Comparison of ENCODE assay signal across 2 cellular contexts in the genomic region with DNA sequence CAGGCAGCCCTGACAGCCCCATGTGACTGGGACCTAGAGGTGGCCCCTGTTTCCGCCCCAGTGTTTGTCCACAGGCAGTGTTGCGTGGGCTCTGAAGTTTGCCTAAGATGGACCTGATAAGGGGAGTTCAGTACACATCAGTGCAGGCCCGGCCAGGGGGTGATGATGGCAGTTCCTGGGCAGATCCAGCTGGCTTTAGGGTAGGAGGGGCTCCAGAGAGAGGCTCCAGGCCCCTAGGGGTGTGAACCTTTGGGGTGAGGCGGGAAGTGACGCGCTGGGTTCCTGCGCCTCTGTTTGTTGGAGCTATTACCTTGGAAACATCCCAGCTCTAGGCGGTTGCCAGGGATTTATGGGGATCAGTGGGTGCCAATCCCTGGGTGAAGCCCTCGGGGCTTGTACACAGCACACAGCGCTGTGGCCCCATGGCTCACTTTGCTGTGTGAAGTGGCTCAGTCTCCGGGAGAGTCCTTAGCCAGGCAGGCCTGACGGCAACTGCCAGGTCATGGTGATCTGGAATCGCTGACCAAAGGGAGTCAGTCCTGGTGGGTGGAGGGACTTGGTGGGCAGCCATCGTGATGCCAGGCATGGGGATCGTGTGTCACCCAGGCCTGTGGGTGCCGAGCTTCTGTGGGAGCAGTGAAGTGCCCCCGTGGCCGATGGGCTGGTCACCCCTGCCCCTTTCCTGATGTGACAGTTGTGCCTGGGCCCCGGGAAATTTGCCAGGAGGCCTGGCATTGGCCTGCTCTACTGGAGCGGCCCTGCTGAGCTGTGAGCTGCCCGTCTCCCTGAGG.
A peak's percentile ranks its signal among the peaks of the same experiment; 100 is the strongest.
TF ChIP-seq lines count a peak whose summit lies in the region.

No MANE protein-coding gene starts in this region.

TF ChIP-seq in K562, 482 proteins besides CTCF, POLR2A, EP300 and RAD21 (continued from another document):
- TF ChIP-seq, protein P1, sequence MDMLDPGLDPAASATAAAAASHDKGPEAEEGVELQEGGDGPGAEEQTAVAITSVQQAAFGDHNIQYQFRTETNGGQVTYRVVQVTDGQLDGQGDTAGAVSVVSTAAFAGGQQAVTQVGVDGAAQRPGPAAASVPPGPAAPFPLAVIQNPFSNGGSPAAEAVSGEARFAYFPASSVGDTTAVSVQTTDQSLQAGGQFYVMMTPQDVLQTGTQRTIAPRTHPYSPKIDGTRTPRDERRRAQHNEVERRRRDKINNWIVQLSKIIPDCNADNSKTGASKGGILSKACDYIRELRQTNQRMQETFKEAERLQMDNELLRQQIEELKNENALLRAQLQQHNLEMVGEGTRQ (CRISPR knock-in tag; IDR thresholded peaks at IDR 0.05): peak; percentile 44
- no peak for TF ChIP-seq MTA3 (IDR thresholded peaks at IDR 0.05; ENCODE audit: borderline replicate concordance)
- TF ChIP-seq, protein P2, sequence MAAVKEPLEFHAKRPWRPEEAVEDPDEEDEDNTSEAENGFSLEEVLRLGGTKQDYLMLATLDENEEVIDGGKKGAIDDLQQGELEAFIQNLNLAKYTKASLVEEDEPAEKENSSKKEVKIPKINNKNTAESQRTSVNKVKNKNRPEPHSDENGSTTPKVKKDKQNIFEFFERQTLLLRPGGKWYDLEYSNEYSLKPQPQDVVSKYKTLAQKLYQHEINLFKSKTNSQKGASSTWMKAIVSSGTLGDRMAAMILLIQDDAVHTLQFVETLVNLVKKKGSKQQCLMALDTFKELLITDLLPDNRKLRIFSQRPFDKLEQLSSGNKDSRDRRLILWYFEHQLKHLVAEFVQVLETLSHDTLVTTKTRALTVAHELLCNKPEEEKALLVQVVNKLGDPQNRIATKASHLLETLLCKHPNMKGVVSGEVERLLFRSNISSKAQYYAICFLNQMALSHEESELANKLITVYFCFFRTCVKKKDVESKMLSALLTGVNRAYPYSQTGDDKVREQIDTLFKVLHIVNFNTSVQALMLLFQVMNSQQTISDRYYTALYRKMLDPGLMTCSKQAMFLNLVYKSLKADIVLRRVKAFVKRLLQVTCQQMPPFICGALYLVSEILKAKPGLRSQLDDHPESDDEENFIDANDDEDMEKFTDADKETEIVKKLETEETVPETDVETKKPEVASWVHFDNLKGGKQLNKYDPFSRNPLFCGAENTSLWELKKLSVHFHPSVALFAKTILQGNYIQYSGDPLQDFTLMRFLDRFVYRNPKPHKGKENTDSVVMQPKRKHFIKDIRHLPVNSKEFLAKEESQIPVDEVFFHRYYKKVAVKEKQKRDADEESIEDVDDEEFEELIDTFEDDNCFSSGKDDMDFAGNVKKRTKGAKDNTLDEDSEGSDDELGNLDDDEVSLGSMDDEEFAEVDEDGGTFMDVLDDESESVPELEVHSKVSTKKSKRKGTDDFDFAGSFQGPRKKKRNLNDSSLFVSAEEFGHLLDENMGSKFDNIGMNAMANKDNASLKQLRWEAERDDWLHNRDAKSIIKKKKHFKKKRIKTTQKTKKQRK (IDR thresholded peaks at IDR 0.05; ENCODE audit: borderline replicate concordance, low read depth, low read length): no peak
- TF ChIP-seq CCNT2 (IDR thresholded peaks at IDR 0.05; ENCODE audit: borderline replicate concordance, extremely low read depth, insufficient read length, low read depth, low read length): no peak
- TF ChIP-seq XRCC4 (IDR thresholded peaks at IDR 0.05; ENCODE audit: extremely low read depth, insufficient read depth, insufficient read length): no peak
- TF ChIP-seq RBM15 (IDR thresholded peaks at IDR 0.05; ENCODE audit: insufficient read depth, low read length): no peak
- no peak for TF ChIP-seq PTTG1 (tag; IDR thresholded peaks at IDR 0.05; ENCODE audit: low read depth)
- TF ChIP-seq RAD51 (IDR thresholded peaks at IDR 0.05; ENCODE audit: borderline replicate concordance, low read depth): no peak
- TF ChIP-seq ZNF589 (CRISPR knock-in tag; IDR thresholded peaks at IDR 0.05; ENCODE audit: low read depth): no peak
- TF ChIP-seq CREB1 (IDR thresholded peaks at IDR 0.05): no peak
- TF ChIP-seq CREB1 (CRISPR knock-in tag; IDR thresholded peaks at IDR 0.05): no peak
- TF ChIP-seq PHF8 (IDR thresholded peaks at IDR 0.05; ENCODE audit: borderline replicate concordance, low read length): no peak
- no peak for TF ChIP-seq ARNT (IDR thresholded peaks at IDR 0.05)
- TF ChIP-seq NONO (IDR thresholded peaks at IDR 0.05; ENCODE audit: low read depth in 2 of 2, low read length in 1 of 2): no peak
- no peak for TF ChIP-seq ADNP (tag; IDR thresholded peaks at IDR 0.05)
- no peak for TF ChIP-seq ZNF75A (CRISPR knock-in tag; IDR thresholded peaks at IDR 0.05)
- TF ChIP-seq HDAC1 (IDR thresholded peaks at IDR 0.05): no peak
- no peak for TF ChIP-seq ZNF76 (CRISPR knock-in tag; IDR thresholded peaks at IDR 0.05; ENCODE audit: borderline replicate concordance)
- no peak for TF ChIP-seq CBX3 (IDR thresholded peaks at IDR 0.05; ENCODE audit: borderline replicate concordance in 1 of 2, low read length in 2 of 2)
- TF ChIP-seq NRF1 (conservative IDR thresholded peaks at IDR 0.05 in 1 of 2, IDR thresholded peaks at IDR 0.05 in 1 of 2): no peak; a peak in 1 of 4 replicates
- TF ChIP-seq FOXA3 (CRISPR knock-in tag; conservative IDR thresholded peaks at IDR 0.05 in 1 of 2, IDR thresholded peaks at IDR 0.05 in 1 of 2): peak in 1 of 2 experiments; percentile 85; a peak in 2 of 4 replicates

TF ChIP-seq in HepG2, 621 proteins besides CTCF, POLR2A, EP300 and RAD21 (continued from another document and continues in another):
- TF ChIP-seq ZNF614 (CRISPR knock-in tag; IDR thresholded peaks at IDR 0.05; ENCODE audit: borderline replicate concordance) (peak; percentile 97; the same call in 1 of the 2 replicates), MAFK (conservative IDR thresholded peaks at IDR 0.05 in 1 of 2, IDR thresholded peaks at IDR 0.05 in 1 of 2; ENCODE audit: low read length in 2 of 2) (0 out of 4 replicates have a peak, but pooled peaks of 1 of the 2 experiments have one; percentile 3), ZNF670 (CRISPR knock-in tag; IDR thresholded peaks at IDR 0.05; ENCODE audit: borderline replicate concordance) (peak; percentile 98; the same call in 1 of the 2 replicates), ZNF30 (CRISPR knock-in tag; IDR thresholded peaks at IDR 0.05) (no peak), ZFP62 (CRISPR knock-in tag; IDR thresholded peaks at IDR 0.05) (no peak), KLF9 (CRISPR knock-in tag; IDR thresholded peaks at IDR 0.05; ENCODE audit: low read depth) (peak; percentile 94), SIN3A (IDR thresholded peaks at IDR 0.05; ENCODE audit: borderline replicate concordance, low read depth, low read length) (peak; percentile 96), NR2F6 (IDR thresholded peaks at IDR 0.05) (peak; percentile 93), NR2F6 (CRISPR knock-in tag; IDR thresholded peaks at IDR 0.05) (peak; percentile 98), RFX5 (IDR thresholded peaks at IDR 0.05; ENCODE audit: low read depth, low read length) (peak; percentile 91), MATR3 (CRISPR knock-in tag; IDR thresholded peaks at IDR 0.05) (no peak), SOX5 (CRISPR knock-in tag; IDR thresholded peaks at IDR 0.05; ENCODE audit: borderline replicate concordance) (peak; percentile 94), THYN1 (CRISPR knock-in tag; IDR thresholded peaks at IDR 0.05; ENCODE audit: borderline replicate concordance, low read depth) (no peak), CHCHD3 (CRISPR knock-in tag; IDR thresholded peaks at IDR 0.05) (peak; percentile 73; the same call in 1 of the 2 replicates), ZNF333 (CRISPR knock-in tag; IDR thresholded peaks at IDR 0.05; ENCODE audit: borderline replicate concordance) (no peak), NFIC (IDR thresholded peaks at IDR 0.05; ENCODE audit: low read length) (no peak), U2AF1 (optimal IDR thresholded peaks at IDR 0.05; ENCODE audit: low read depth, low read length) (peak; percentile 93), ZNF256 (CRISPR knock-in tag; conservative IDR thresholded peaks at IDR 0.05) (no peak), ZNF260 (CRISPR knock-in tag; IDR thresholded peaks at IDR 0.05; ENCODE audit: borderline replicate concordance, low read depth) (no peak), ZNF644 (CRISPR knock-in tag; IDR thresholded peaks at IDR 0.05; ENCODE audit: low read depth) (peak; percentile 76)
- TF ChIP-seq, protein P3, sequence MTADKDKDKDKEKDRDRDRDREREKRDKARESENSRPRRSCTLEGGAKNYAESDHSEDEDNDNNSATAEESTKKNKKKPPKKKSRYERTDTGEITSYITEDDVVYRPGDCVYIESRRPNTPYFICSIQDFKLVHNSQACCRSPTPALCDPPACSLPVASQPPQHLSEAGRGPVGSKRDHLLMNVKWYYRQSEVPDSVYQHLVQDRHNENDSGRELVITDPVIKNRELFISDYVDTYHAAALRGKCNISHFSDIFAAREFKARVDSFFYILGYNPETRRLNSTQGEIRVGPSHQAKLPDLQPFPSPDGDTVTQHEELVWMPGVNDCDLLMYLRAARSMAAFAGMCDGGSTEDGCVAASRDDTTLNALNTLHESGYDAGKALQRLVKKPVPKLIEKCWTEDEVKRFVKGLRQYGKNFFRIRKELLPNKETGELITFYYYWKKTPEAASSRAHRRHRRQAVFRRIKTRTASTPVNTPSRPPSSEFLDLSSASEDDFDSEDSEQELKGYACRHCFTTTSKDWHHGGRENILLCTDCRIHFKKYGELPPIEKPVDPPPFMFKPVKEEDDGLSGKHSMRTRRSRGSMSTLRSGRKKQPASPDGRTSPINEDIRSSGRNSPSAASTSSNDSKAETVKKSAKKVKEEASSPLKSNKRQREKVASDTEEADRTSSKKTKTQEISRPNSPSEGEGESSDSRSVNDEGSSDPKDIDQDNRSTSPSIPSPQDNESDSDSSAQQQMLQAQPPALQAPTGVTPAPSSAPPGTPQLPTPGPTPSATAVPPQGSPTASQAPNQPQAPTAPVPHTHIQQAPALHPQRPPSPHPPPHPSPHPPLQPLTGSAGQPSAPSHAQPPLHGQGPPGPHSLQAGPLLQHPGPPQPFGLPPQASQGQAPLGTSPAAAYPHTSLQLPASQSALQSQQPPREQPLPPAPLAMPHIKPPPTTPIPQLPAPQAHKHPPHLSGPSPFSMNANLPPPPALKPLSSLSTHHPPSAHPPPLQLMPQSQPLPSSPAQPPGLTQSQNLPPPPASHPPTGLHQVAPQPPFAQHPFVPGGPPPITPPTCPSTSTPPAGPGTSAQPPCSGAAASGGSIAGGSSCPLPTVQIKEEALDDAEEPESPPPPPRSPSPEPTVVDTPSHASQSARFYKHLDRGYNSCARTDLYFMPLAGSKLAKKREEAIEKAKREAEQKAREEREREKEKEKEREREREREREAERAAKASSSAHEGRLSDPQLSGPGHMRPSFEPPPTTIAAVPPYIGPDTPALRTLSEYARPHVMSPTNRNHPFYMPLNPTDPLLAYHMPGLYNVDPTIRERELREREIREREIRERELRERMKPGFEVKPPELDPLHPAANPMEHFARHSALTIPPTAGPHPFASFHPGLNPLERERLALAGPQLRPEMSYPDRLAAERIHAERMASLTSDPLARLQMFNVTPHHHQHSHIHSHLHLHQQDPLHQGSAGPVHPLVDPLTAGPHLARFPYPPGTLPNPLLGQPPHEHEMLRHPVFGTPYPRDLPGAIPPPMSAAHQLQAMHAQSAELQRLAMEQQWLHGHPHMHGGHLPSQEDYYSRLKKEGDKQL (CRISPR knock-in tag; IDR thresholded peaks at IDR 0.05; ENCODE audit: low read depth): peak; percentile 95
- TF ChIP-seq, protein P4, sequence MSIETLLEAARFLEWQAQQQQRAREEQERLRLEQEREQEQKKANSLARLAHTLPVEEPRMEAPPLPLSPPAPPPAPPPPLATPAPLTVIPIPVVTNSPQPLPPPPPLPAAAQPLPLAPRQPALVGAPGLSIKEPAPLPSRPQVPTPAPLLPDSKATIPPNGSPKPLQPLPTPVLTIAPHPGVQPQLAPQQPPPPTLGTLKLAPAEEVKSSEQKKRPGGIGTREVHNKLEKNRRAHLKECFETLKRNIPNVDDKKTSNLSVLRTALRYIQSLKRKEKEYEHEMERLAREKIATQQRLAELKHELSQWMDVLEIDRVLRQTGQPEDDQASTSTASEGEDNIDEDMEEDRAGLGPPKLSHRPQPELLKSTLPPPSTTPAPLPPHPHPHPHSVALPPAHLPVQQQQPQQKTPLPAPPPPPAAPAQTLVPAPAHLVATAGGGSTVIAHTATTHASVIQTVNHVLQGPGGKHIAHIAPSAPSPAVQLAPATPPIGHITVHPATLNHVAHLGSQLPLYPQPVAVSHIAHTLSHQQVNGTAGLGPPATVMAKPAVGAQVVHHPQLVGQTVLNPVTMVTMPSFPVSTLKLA (IDR thresholded peaks at IDR 0.05): peak; percentile 86
- TF ChIP-seq, protein P5, sequence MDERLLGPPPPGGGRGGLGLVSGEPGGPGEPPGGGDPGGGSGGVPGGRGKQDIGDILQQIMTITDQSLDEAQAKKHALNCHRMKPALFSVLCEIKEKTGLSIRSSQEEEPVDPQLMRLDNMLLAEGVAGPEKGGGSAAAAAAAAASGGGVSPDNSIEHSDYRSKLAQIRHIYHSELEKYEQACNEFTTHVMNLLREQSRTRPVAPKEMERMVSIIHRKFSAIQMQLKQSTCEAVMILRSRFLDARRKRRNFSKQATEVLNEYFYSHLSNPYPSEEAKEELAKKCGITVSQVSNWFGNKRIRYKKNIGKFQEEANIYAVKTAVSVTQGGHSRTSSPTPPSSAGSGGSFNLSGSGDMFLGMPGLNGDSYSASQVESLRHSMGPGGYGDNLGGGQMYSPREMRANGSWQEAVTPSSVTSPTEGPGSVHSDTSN (CRISPR knock-in tag; IDR thresholded peaks at IDR 0.05): peak; percentile 64
- TF ChIP-seq, protein P6, sequence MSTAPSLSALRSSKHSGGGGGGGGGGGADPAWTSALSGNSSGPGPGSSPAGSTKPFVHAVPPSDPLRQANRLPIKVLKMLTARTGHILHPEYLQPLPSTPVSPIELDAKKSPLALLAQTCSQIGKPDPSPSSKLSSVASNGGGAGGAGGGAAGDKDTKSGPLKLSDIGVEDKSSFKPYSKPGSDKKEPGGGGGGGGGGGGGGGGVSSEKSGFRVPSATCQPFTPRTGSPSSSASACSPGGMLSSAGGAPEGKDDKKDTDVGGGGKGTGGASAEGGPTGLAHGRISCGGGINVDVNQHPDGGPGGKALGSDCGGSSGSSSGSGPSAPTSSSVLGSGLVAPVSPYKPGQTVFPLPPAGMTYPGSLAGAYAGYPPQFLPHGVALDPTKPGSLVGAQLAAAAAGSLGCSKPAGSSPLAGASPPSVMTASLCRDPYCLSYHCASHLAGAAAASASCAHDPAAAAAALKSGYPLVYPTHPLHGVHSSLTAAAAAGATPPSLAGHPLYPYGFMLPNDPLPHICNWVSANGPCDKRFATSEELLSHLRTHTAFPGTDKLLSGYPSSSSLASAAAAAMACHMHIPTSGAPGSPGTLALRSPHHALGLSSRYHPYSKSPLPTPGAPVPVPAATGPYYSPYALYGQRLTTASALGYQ (CRISPR knock-in tag; IDR thresholded peaks at IDR 0.05): peak; percentile 93
- TF ChIP-seq, protein P7, sequence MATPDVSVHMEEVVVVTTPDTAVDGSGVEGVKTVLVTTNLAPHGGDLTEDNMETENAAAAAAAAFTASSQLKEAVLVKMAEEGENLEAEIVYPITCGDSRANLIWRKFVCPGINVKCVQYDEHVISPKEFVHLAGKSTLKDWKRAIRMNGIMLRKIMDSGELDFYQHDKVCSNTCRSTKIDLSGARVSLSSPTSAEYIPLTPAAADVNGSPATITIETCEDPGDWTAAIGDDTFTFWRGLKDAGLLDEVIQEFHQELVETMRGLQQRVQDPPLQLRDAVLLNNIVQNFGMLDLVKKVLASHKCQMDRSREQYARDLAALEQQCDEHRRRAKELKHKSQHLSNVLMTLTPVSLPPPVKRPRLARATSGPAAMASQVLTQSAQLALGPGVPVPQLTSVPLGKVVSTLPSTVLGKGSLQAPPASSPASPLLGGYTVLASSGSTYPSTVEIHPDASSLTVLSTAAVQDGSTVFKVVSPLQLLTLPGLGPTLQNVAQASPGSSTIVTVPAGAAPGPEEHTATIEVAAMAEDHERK (CRISPR knock-in tag; IDR thresholded peaks at IDR 0.05; ENCODE audit: low read depth): no peak; the same call in 1 of the 2 replicates
